ENCODE assay signal across 28 cellular contexts in the genomic region with DNA sequence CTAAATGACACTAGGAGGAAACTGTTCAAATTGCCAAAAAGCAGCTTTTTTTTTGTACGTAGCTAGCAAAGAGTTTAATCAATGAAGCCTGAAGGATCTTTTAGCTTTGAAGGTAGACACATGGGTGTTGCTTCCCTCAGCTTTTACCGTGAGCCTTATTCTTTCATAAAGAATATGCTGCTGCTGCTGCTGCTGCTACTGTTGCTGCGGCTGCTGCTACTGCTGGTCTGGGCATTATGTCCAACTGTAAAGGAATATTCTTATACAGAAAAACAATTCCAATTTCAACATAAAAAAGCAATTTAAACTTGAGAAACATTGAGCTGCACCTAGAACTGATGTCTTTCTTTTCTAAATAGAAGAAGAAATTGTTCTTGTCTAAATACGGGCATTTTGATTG. TPM values are rescaled to one million over a fixed set of nuclear protein-coding genes. Genes with fewer than 3 reads are reported as not detected.
DNase-seq lines count a peak whose midpoint lies in the region; ATAC-seq and TF ChIP-seq lines count a peak whose summit lies in the region.
"Had no signal": no experiment of that assay in that cellular context is flagged by ENCODE, and none has a peak within 500 bp of the region (broad histone marks: within the 10 kb centered on the region; RNA-seq: fewer than 3 reads in every experiment).

No MANE protein-coding gene starts in this region.

- TF ChIP-seq EP300 in gastroesophageal sphincter (IDR thresholded peaks at IDR 0.05): no peak

- ATAC-seq in gastroesophageal sphincter (no peak), HG02852 (IDR thresholded peaks at IDR 0.05; ENCODE audit: unreplicated experiment) (no peak)
- ATAC-seq: activated CD4-positive, alpha-beta T cell treated with anti-CD3 and anti-CD28 coated beads for 36 hours; HCT116; left ventricle myocardium superior; right lobe of liver; stimulated activated effector memory CD8-positive, alpha-beta T cell treated with anti-CD3 and anti-CD28 coated beads, Interleukin-12 subunit alpha, Interleukin-12 subunit beta, amount 100 ng/mL, for 72 hours; upper lobe of right lung had no signal

- no peaks in the 10 kb centered on the region for H3K9me3 ChIP-seq in gastroesophageal sphincter
- H3K9me3 ChIP-seq: right lobe of liver, upper lobe of right lung had no signal

- 30 to 51% methylated on average over 4 of the region's 4 CpGs for WGBS in gastroesophageal sphincter (ENCODE audit: low coverage in 1 of 2), 2 donors

- H3K4me3 ChIP-seq in gastroesophageal sphincter: peak overlapping the region; percentile 17 to 22
- H3K4me3 ChIP-seq: BLaER1 treated with 17β-estradiol and CSF1 and Interleukin-3, amounts not matched to agents 10 nM and 100 nM; right lobe of liver; upper lobe of right lung had no signal

- H3K27ac ChIP-seq in gastroesophageal sphincter: peak overlapping the region; percentile 75 to 89 (median 80)
- H3K27ac ChIP-seq: BLaER1 treated with 17β-estradiol and CSF1 and Interleukin-3, amounts not matched to agents 10 nM and 100 nM; right lobe of liver; RWPE1; upper lobe of right lung had no signal

- no peak for TF ChIP-seq POLR2A in gastroesophageal sphincter (IDR thresholded peaks at IDR 0.05)

- H3K36me3 ChIP-seq in gastroesophageal sphincter: no peaks in the 10 kb centered on the region
- H3K36me3 ChIP-seq: BLaER1 treated with 17β-estradiol and CSF1 and Interleukin-3, amounts not matched to agents 10 nM and 100 nM; right lobe of liver; upper lobe of right lung had no signal

- no peaks in the 10 kb centered on the region for H3K27me3 ChIP-seq in gastroesophageal sphincter
- H3K27me3 ChIP-seq: BLaER1 treated with 17β-estradiol and CSF1 and Interleukin-3, amounts not matched to agents 10 nM and 100 nM; right lobe of liver; upper lobe of right lung had no signal

- H3K4me1 ChIP-seq in gastroesophageal sphincter: peaks cover 0 to 41% (median 0%) of the 10 kb centered on the region in 3 donors
- H3K4me1 ChIP-seq: BLaER1 treated with 17β-estradiol and CSF1 and Interleukin-3, amounts not matched to agents 10 nM and 100 nM; right lobe of liver; upper lobe of right lung had no signal

- no peak for TF ChIP-seq CTCF in gastroesophageal sphincter (IDR thresholded peaks at IDR 0.05)

- DNase-seq in NCI-H1930 (lab: John Stamatoyannopoulos, UW): peak; percentile 12 to 19
- peak; percentile 37 for DNase-seq in NCI-H774 (lab: John Stamatoyannopoulos, UW)
- DNase-seq in occipital lobe (lab: John Stamatoyannopoulos, UW): peak; percentile 1
- no peak for DNase-seq in NOMO-1 (lab: John Stamatoyannopoulos, UW; ENCODE audit: unreplicated experiment in 2 of 2)
- DNase-seq in activated CD4-positive, alpha-beta T cell treated with anti-CD3 and anti-CD28 coated beads for 4 hours: no peak
- DNase-seq: activated CD4-positive, alpha-beta T cell treated with anti-CD3 and anti-CD28 coated beads for 36 hours; activated effector memory CD4-positive, alpha-beta T cell treated with Interleukin-2 at 50 U/mL for 16 hours; activated naive CD8-positive, alpha-beta T cell treated with anti-CD3 and anti-CD28 coated beads, Interleukin-2, amount 10 ng/mL, durations not matched to agents 7 days and 5 days; Caco-2; caudate nucleus; DMS79; GF-D8; left ventricle myocardium superior; NCI-H1105; NCI-H2107; NCI-H526; right lobe of liver; stimulated activated CD4-positive, alpha-beta T cell treated with anti-CD3 and anti-CD28 coated beads, Interleukin-12 subunit alpha, Interleukin-12 subunit beta, amount 100 ng/mL, for 4 hours; stimulated activated CD4-positive, alpha-beta T cell treated with anti-CD3 and anti-CD28 coated beads, Interleukin-4, amount 100 ng/mL, for 24 hours; substantia nigra; T-helper 2 cell; upper lobe of right lung had no signal

RNA-seq across cellular contexts. Expression of a gene that starts 38.9 kb away (rescaled TPM):
- total RNA-seq in gastroesophageal sphincter (100 to 1,000 TPM; 387 to 683 (median 563) TPM), occipital lobe (176 TPM)

Comparison
In these comparisons a context has a peak if more than half of its experiments do, and no peak if none do; other contexts are left out.
1. DNase-seq: peak in NCI-H1930 (2 of 2), NCI-H774 (single experiment) and occipital lobe (single experiment); none in NOMO-1 (0 of 2) and activated CD4-positive, alpha-beta T cell treated with anti-CD3 and anti-CD28 coated beads for 4 hours (0 of 2).